In genomic region chr6:139278190-139278589, GRCh38 we compare ENCODE assay signal across 19 cellular contexts. TPM values are rescaled to one million over a fixed set of nuclear protein-coding genes. Genes with fewer than 3 reads are reported as not detected.
DNase-seq lines count a peak whose midpoint lies in the region; ATAC-seq and TF ChIP-seq lines count a peak whose summit lies in the region.
"Had no signal": no experiment of that assay in that cellular context is flagged by ENCODE, and none has a peak within 500 bp of the region (broad histone marks: within the 10 kb centered on the region; RNA-seq: fewer than 3 reads in every experiment).

No MANE protein-coding gene starts in this region.

- H3K4me2 ChIP-seq in OCI-LY1 (ENCODE audit: low read length): no peak overlapping the region

- no peak overlapping the region for H3K4me3 ChIP-seq in OCI-LY1 (ENCODE audit: low read depth, low read length, poor library complexity, severe bottlenecking)
- no peak overlapping the region for H3K4me3 ChIP-seq in heart right ventricle
- H3K4me3 ChIP-seq: body of pancreas, dorsolateral prefrontal cortex, testis had no signal

- TF ChIP-seq CTCF in OCI-LY1 (IDR thresholded peaks at IDR 0.05; ENCODE audit: low read length): no peak
- no peak for TF ChIP-seq CTCF in heart right ventricle (IDR thresholded peaks at IDR 0.05)
- TF ChIP-seq CTCF in nephron progenitor cell (IDR thresholded peaks at IDR 0.05): no peak

- no peaks in the 10 kb centered on the region for H3K4me1 Mint-ChIP-seq in nephron progenitor cell
- H3K4me1 Mint-ChIP-seq in T-helper 2 cell treated with Interferon-gamma antibody and Interleukin-4, amounts not matched to agents 5 μg/mL and 100 μg/mL, for 36 hours (ENCODE audit: low read depth): peaks cover 22% of the 10 kb centered on the region

- peaks cover 6% of the 10 kb centered on the region; the same call in 1 of the 2 replicates for H3F3A ChIP-seq in OCI-LY1 (ENCODE audit: insufficient read depth, low read length)

- ATAC-seq in heart right ventricle (peak in 6 of 8 donors; percentile 50 to 92 (median 73)), HG03280 (IDR thresholded peaks at IDR 0.05; ENCODE audit: unreplicated experiment) (no peak), HG03520 (IDR thresholded peaks at IDR 0.05; ENCODE audit: unreplicated experiment) (no peak)
- ATAC-seq: body of pancreas, T-helper 17 cell had no signal

- H3K36me3 ChIP-seq in OCI-LY1 (ENCODE audit: insufficient read depth, low read length) (no peaks in the 10 kb centered on the region), heart right ventricle (peaks cover 0 to 20% (median 0%) of the 10 kb centered on the region in 9 donors)

- peaks cover 59% of the 10 kb centered on the region for H3K4me1 ChIP-seq in OCI-LY1 (ENCODE audit: insufficient read depth, low read length, severe bottlenecking)
- peaks cover 0 to 48% (median 29%) of the 10 kb centered on the region in 9 donors for H3K4me1 ChIP-seq in heart right ventricle
- H3K4me1 ChIP-seq: body of pancreas had no signal

- H4K20me1 ChIP-seq in OCI-LY1 (ENCODE audit: insufficient read depth, low read length): no peaks in the 10 kb centered on the region

- WGBS in heart right ventricle, 2 donors: 46 to 70% methylated on average over 2 of the region's 2 CpGs

- H3K9me2 ChIP-seq in OCI-LY1 (ENCODE audit: low read depth, low read length): no peaks in the 10 kb centered on the region

- no peaks in the 10 kb centered on the region for H3K36me3 Mint-ChIP-seq in nephron progenitor cell (ENCODE audit: low read depth)
- no peaks in the 10 kb centered on the region for H3K36me3 Mint-ChIP-seq in T-helper 2 cell treated with Interferon-gamma antibody and Interleukin-4, amounts not matched to agents 5 μg/mL and 100 μg/mL, for 36 hours (ENCODE audit: low read depth)

- no peaks in the 10 kb centered on the region for H3K79me2 ChIP-seq in OCI-LY1 (ENCODE audit: insufficient read depth, low read length)

- H3K9ac ChIP-seq in OCI-LY1 (ENCODE audit: low read length): no peak overlapping the region

- peak overlapping the region; percentile 56 for H3K27ac Mint-ChIP-seq in nephron progenitor cell
- no peak overlapping the region for H3K27ac Mint-ChIP-seq in T-helper 2 cell treated with Interferon-gamma antibody and Interleukin-4, amounts not matched to agents 5 μg/mL and 100 μg/mL, for 36 hours
- H3K27ac Mint-ChIP-seq: activated naive CD4-positive, alpha-beta T cell treated with anti-CD3 and anti-CD28 coated beads for 36 hours; T-helper 17 cell had no signal

- no peaks in the 10 kb centered on the region for H3K27me3 ChIP-seq in OCI-LY1 (ENCODE audit: insufficient read depth, low read length)
- H3K27me3 ChIP-seq in heart right ventricle: no peaks in the 10 kb centered on the region
- H3K27me3 ChIP-seq: body of pancreas, dorsolateral prefrontal cortex, testis had no signal

- H3K9me3 ChIP-seq in OCI-LY1 (ENCODE audit: low read length) (no peaks in the 10 kb centered on the region), heart right ventricle (no peaks in the 10 kb centered on the region)
- H3K9me3 ChIP-seq: body of pancreas, testis had no signal

- DNase-seq in ELF-1 (ENCODE audit: low read depth, low spot score): peak; percentile 19
- no peak for DNase-seq in heart right ventricle
- no peak for DNase-seq in nephron progenitor cell
- DNase-seq in head of caudate nucleus: no peak
- DNase-seq in T-helper 2 cell treated with Interferon-gamma antibody and Interleukin-4, amounts not matched to agents 5 μg/mL and 100 μg/mL, for 36 hours (ENCODE audit: low spot score): no peak
- DNase-seq: activated naive CD4-positive, alpha-beta T cell treated with anti-CD3 and anti-CD28 coated beads for 36 hours; AML-193; body of pancreas; dorsolateral prefrontal cortex; glutamatergic neuron; NCI-H1048; NCI-H2171; stimulated activated CD4-positive, alpha-beta T cell treated with anti-CD3 and anti-CD28 coated beads, Interleukin-4, amount 100 ng/mL, for 4 hours; T-helper 17 cell; testis had no signal

- intact Hi-C loops in heart right ventricle (cut with DNase I) (no loop called here), head of caudate nucleus (cut with DNase I) (no loop called here)

- H3K9me3 Mint-ChIP-seq in nephron progenitor cell: no peaks in the 10 kb centered on the region
- H3K9me3 Mint-ChIP-seq in T-helper 2 cell treated with Interferon-gamma antibody and Interleukin-4, amounts not matched to agents 5 μg/mL and 100 μg/mL, for 36 hours: no peaks in the 10 kb centered on the region
- H3K9me3 Mint-ChIP-seq: activated naive CD4-positive, alpha-beta T cell treated with anti-CD3 and anti-CD28 coated beads for 36 hours had no signal

- no peak overlapping the region for H3K4me3 Mint-ChIP-seq in nephron progenitor cell
- no peak overlapping the region for H3K4me3 Mint-ChIP-seq in T-helper 2 cell treated with Interferon-gamma antibody and Interleukin-4, amounts not matched to agents 5 μg/mL and 100 μg/mL, for 36 hours
- H3K4me3 Mint-ChIP-seq: activated naive CD4-positive, alpha-beta T cell treated with anti-CD3 and anti-CD28 coated beads for 36 hours; T-helper 17 cell had no signal

- H3K27ac ChIP-seq in OCI-LY1 (ENCODE audit: low read depth, low read length, poor library complexity, severe bottlenecking): peak overlapping the region; percentile 77
- H3K27ac ChIP-seq in heart right ventricle: peak overlapping the region in 9 of 10 donors; percentile 31 to 90 (median 78)
- H3K27ac ChIP-seq: body of pancreas, RWPE1, testis had no signal

- H2AFZ ChIP-seq in OCI-LY1 (ENCODE audit: low read length): no peak overlapping the region

- no peaks in the 10 kb centered on the region for H3K27me3 Mint-ChIP-seq in nephron progenitor cell (ENCODE audit: low read depth, poor library complexity)
- H3K27me3 Mint-ChIP-seq in T-helper 2 cell treated with Interferon-gamma antibody and Interleukin-4, amounts not matched to agents 5 μg/mL and 100 μg/mL, for 36 hours (ENCODE audit: low read depth): no peaks in the 10 kb centered on the region
- H3K27me3 Mint-ChIP-seq: T-helper 17 cell had no signal

RNA-seq across cellular contexts. Expression of gene TXLNB, which starts 13.6 kb away (rescaled TPM):
- 100 to 1,000 TPM in 9 of 10 donors, 10 to 100 TPM in 1; 93.3 to 156 (median 140) TPM for total RNA-seq in heart right ventricle
- polyA plus RNA-seq in heart right ventricle: 10 to 100 TPM in 1 of 2 donors, 1 to 10 TPM in 1; 6.2 to 35.0 TPM
- total RNA-seq: body of pancreas had no signal

Comparison
In these comparisons a context has a peak if more than half of its experiments do, and no peak if none do; other contexts are left out.
1. ATAC-seq: peak in heart right ventricle (6 of 8); none in HG03280 (single experiment) and HG03520 (single experiment).